In genomic region chr10:21803374-21803773, GRCh38 we compare ENCODE assay signal across 1 cellular context.
TF ChIP-seq lines count a peak whose summit lies in the region.

No MANE protein-coding gene starts in this region.

TF ChIP-seq in H1, 55 proteins besides CTCF, POLR2A, EP300 and RAD21 (continued from another document):
- no peak for TF ChIP-seq CHD7 (IDR thresholded peaks at IDR 0.05; ENCODE audit: insufficient replicate concordance, low read length)
- TF ChIP-seq YY1 (IDR thresholded peaks at IDR 0.05; ENCODE audit: low read depth, low read length) = no peak
- TF ChIP-seq SP4 (IDR thresholded peaks at IDR 0.05; ENCODE audit: low read length) = no peak
